Comparison of ENCODE assay signal across 1 cellular context in genomic region chr17:68020451-68020779, GRCh38.
TF ChIP-seq lines count a peak whose summit lies in the region.

No MANE protein-coding gene starts in this region.

TF ChIP-seq in H1, 55 proteins besides CTCF, POLR2A, EP300 and RAD21:
- TF ChIP-seq CTBP2 (IDR thresholded peaks at IDR 0.05; ENCODE audit: borderline replicate concordance, insufficient read depth, insufficient read length, low read length) = no peak
- no peak for TF ChIP-seq POLR2AphosphoS5 (IDR thresholded peaks at IDR 0.05; ENCODE audit: low read depth, low read length)
- TF ChIP-seq ATF3 (IDR thresholded peaks at IDR 0.05; ENCODE audit: insufficient read depth, low read depth, low read length) = no peak
- no peak for TF ChIP-seq SP4 (IDR thresholded peaks at IDR 0.05; ENCODE audit: low read length)
- TF ChIP-seq CREB1 (IDR thresholded peaks at IDR 0.05) = no peak
